Comparison of ENCODE assay signal across 2 cellular contexts in the genomic region with DNA sequence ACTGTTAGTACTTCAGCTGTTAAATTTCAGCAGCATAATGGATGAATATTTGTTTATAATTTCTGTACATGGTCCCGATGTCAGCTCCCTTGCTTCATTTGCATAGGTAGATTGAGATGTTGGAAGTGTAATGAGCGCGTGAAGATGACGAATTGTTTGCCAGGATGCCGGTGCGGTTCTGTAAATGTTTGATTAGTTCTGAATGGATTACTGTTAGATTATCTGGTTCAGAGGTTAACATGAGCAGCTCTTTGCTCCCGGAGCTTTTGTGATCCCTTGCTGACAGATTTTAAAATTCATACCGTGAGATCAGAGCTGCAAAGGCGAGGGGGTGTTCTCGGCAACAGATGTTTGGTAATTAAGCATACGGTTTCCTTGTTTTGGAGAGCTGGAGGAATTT.
TF ChIP-seq lines count a peak whose summit lies in the region.

No MANE protein-coding gene starts in this region.

TF ChIP-seq in neural cell, 6 proteins besides CTCF, POLR2A, EP300 and RAD21 (continued from another document):
- TF ChIP-seq, protein P1, sequence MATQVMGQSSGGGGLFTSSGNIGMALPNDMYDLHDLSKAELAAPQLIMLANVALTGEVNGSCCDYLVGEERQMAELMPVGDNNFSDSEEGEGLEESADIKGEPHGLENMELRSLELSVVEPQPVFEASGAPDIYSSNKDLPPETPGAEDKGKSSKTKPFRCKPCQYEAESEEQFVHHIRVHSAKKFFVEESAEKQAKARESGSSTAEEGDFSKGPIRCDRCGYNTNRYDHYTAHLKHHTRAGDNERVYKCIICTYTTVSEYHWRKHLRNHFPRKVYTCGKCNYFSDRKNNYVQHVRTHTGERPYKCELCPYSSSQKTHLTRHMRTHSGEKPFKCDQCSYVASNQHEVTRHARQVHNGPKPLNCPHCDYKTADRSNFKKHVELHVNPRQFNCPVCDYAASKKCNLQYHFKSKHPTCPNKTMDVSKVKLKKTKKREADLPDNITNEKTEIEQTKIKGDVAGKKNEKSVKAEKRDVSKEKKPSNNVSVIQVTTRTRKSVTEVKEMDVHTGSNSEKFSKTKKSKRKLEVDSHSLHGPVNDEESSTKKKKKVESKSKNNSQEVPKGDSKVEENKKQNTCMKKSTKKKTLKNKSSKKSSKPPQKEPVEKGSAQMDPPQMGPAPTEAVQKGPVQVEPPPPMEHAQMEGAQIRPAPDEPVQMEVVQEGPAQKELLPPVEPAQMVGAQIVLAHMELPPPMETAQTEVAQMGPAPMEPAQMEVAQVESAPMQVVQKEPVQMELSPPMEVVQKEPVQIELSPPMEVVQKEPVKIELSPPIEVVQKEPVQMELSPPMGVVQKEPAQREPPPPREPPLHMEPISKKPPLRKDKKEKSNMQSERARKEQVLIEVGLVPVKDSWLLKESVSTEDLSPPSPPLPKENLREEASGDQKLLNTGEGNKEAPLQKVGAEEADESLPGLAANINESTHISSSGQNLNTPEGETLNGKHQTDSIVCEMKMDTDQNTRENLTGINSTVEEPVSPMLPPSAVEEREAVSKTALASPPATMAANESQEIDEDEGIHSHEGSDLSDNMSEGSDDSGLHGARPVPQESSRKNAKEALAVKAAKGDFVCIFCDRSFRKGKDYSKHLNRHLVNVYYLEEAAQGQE (IDR thresholded peaks at IDR 0.05; ENCODE audit: borderline replicate concordance): no peak
- TF ChIP-seq SMC3 (conservative IDR thresholded peaks at IDR 0.05; ENCODE audit: poor library complexity) (no peak), EZH2 (IDR thresholded peaks at IDR 0.05; ENCODE audit: borderline replicate concordance, insufficient read depth, low read length, poor library complexity, severe bottlenecking) (no peak), TAF1 (IDR thresholded peaks at IDR 0.05; ENCODE audit: low read depth) (no peak)
TF ChIP-seq in neural cell: peak in this region for 0.

TF ChIP-seq in GM23338, 12 proteins besides CTCF, POLR2A, EP300 and RAD21 (continued from another document):
- TF ChIP-seq STAT1 (IDR thresholded peaks at IDR 0.05; ENCODE audit: unreplicated experiment): no peak
- TF ChIP-seq, protein P2, sequence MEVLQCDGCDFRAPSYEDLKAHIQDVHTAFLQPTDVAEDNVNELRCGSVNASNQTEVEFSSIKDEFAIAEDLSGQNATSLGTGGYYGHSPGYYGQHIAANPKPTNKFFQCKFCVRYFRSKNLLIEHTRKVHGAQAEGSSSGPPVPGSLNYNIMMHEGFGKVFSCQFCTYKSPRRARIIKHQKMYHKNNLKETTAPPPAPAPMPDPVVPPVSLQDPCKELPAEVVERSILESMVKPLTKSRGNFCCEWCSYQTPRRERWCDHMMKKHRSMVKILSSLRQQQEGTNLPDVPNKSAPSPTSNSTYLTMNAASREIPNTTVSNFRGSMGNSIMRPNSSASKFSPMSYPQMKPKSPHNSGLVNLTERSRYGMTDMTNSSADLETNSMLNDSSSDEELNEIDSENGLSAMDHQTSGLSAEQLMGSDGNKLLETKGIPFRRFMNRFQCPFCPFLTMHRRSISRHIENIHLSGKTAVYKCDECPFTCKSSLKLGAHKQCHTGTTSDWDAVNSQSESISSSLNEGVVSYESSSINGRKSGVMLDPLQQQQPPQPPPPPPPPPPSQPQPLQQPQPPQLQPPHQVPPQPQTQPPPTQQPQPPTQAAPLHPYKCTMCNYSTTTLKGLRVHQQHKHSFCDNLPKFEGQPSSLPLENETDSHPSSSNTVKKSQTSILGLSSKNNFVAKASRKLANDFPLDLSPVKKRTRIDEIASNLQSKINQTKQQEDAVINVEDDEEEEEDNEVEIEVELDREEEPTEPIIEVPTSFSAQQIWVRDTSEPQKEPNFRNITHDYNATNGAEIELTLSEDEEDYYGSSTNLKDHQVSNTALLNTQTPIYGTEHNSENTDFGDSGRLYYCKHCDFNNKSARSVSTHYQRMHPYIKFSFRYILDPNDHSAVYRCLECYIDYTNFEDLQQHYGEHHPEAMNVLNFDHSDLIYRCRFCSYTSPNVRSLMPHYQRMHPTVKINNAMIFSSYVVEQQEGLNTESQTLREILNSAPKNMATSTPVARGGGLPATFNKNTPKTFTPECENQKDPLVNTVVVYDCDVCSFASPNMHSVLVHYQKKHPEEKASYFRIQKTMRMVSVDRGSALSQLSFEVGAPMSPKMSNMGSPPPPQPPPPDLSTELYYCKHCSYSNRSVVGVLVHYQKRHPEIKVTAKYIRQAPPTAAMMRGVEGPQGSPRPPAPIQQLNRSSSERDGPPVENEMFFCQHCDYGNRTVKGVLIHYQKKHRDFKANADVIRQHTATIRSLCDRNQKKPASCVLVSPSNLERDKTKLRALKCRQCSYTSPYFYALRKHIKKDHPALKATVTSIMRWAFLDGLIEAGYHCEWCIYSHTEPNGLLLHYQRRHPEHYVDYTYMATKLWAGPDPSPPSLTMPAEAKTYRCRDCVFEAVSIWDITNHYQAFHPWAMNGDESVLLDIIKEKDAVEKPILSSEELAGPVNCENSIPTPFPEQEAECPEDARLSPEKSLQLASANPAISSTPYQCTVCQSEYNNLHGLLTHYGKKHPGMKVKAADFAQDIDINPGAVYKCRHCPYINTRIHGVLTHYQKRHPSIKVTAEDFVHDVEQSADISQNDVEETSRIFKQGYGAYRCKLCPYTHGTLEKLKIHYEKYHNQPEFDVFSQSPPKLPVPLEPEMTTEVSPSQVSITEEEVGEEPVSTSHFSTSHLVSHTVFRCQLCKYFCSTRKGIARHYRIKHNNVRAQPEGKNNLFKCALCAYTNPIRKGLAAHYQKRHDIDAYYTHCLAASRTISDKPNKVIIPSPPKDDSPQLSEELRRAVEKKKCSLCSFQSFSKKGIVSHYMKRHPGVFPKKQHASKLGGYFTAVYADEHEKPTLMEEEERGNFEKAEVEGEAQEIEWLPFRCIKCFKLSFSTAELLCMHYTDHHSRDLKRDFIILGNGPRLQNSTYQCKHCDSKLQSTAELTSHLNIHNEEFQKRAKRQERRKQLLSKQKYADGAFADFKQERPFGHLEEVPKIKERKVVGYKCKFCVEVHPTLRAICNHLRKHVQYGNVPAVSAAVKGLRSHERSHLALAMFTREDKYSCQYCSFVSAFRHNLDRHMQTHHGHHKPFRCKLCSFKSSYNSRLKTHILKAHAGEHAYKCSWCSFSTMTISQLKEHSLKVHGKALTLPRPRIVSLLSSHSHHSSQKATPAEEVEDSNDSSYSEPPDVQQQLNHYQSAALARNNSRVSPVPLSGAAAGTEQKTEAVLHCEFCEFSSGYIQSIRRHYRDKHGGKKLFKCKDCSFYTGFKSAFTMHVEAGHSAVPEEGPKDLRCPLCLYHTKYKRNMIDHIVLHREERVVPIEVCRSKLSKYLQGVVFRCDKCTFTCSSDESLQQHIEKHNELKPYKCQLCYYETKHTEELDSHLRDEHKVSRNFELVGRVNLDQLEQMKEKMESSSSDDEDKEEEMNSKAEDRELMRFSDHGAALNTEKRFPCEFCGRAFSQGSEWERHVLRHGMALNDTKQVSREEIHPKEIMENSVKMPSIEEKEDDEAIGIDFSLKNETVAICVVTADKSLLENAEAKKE (CRISPR knock-in tag; IDR thresholded peaks at IDR 0.05): no peak
- no peak for TF ChIP-seq NANOG (IDR thresholded peaks at IDR 0.05; ENCODE audit: borderline replicate concordance)
- TF ChIP-seq JUNB (IDR thresholded peaks at IDR 0.05; ENCODE audit: unreplicated experiment): no peak
- no peak for TF ChIP-seq EZH2phosphoT487 (IDR thresholded peaks at IDR 0.05; ENCODE audit: unreplicated experiment)
- TF ChIP-seq POLR2AphosphoS5 (IDR thresholded peaks at IDR 0.05; ENCODE audit: low read depth): no peak
TF ChIP-seq in GM23338: peak in this region for 0.
